7 cellular contexts compared by ENCODE assay signal in genomic region chr1:43708006-43708412, GRCh38.
DNase-seq lines count a peak whose midpoint lies in the region; ATAC-seq and TF ChIP-seq lines count a peak whose summit lies in the region.

No MANE protein-coding gene starts in this region.

- H3K4me3 ChIP-seq in GM08714 (ENCODE audit: low read length) (peak overlapping the region; percentile 92), MM.1S (ENCODE audit: low read length) (peak overlapping the region; percentile 98), cardiac fibroblast (replicated peaks in 1 of 2; ENCODE audit: low read depth in 2 of 2, low read length in 2 of 2) (peak overlapping the region; percentile 81 to 86), muscle layer of colon (ENCODE audit: low read depth in 1 of 2, low read length in 2 of 2) (peak overlapping the region; percentile 62 to 71)

- TF ChIP-seq CTCF in MM.1S (IDR thresholded peaks at IDR 0.05; ENCODE audit: low read length), result no peak
- TF ChIP-seq CTCF in cardiac fibroblast (IDR thresholded peaks at IDR 0.05; ENCODE audit: low read depth, low read length), result no peak

- no peaks in the 10 kb centered on the region for H4K20me1 ChIP-seq in MM.1S (ENCODE audit: insufficient read depth, low read length)

- H3K9ac ChIP-seq in MM.1S (ENCODE audit: low read length), result peak overlapping the region; percentile 51; the same call in 1 of the 2 replicates
- H3K9ac ChIP-seq in muscle layer of colon (ENCODE audit: low read length), result peak overlapping the region; percentile 34

- no peak for DNase-seq in MM.1S
- peak; percentile 41 to 64 for DNase-seq in cardiac fibroblast (ENCODE audit: low read depth in 2 of 2)
- no peak for DNase-seq in NCI-H1436 (lab: John Stamatoyannopoulos, UW)
- DNase-seq in NOMO-1 treated with dmso at 0.1 percent for 144 hours (lab: John Stamatoyannopoulos, UW; ENCODE audit: unreplicated experiment), result no peak

- H3K36me3 ChIP-seq in MM.1S (replicated peaks; ENCODE audit: insufficient read depth, low read length), result no peaks in the 10 kb centered on the region
- peaks cover 20% of the 10 kb centered on the region for H3K36me3 ChIP-seq in muscle layer of colon (ENCODE audit: insufficient read depth, low read length)

- H3K27me3 ChIP-seq in MM.1S (replicated peaks; ENCODE audit: insufficient read depth, low read length), result no peaks in the 10 kb centered on the region
- H3K27me3 ChIP-seq in muscle layer of colon (ENCODE audit: control insufficient read depth in 1 of 2, insufficient read depth in 2 of 2, low read length in 2 of 2), result no peaks in the 10 kb centered on the region

- peaks cover 23% of the 10 kb centered on the region for H3F3A ChIP-seq in MM.1S (ENCODE audit: insufficient read depth, low read length)

- peak overlapping the region; percentile 96 for H2AFZ ChIP-seq in MM.1S (ENCODE audit: low read length)

- H3K79me2 ChIP-seq in MM.1S (ENCODE audit: low read length), result peaks cover 22% of the 10 kb centered on the region

- peak overlapping the region; percentile 2; the same call in 1 of the 2 replicates for H3K27ac ChIP-seq in MM.1S (ENCODE audit: low read length)
- peak overlapping the region; percentile 72 for H3K27ac ChIP-seq in muscle layer of colon (ENCODE audit: low read depth, low read length)

- no peaks in the 10 kb centered on the region for H3K9me2 ChIP-seq in MM.1S (replicated peaks; ENCODE audit: insufficient read depth, low read length)

- no peak for ATAC-seq in HG02610 (IDR thresholded peaks at IDR 0.05; ENCODE audit: unreplicated experiment)

- peak overlapping the region; percentile 90 for H3K4me2 ChIP-seq in MM.1S (ENCODE audit: low read depth, low read length)

- H3K4me1 ChIP-seq in MM.1S (ENCODE audit: low read length) (peaks cover 42% of the 10 kb centered on the region), muscle layer of colon (ENCODE audit: insufficient read depth, low read length) (peaks cover 30% of the 10 kb centered on the region)

- H3K9me3 ChIP-seq in MM.1S (replicated peaks; ENCODE audit: insufficient read depth, low read length) (no peaks in the 10 kb centered on the region), muscle layer of colon (ENCODE audit: low read length) (no peaks in the 10 kb centered on the region)

Comparison
In these comparisons a context has a peak if more than half of its experiments do, and no peak if none do; other contexts are left out.
1. DNase-seq: peak in cardiac fibroblast (2 of 2); none in MM.1S (single experiment), NCI-H1436 (single experiment) and NOMO-1 treated with dmso at 0.1 percent for 144 hours (single experiment).
2. Peak in every context shown above with its lines, with median percentiles within 50 percentile points of each other: H3K4me3 ChIP-seq.